1 cellular context compared by ENCODE assay signal in the genomic region with DNA sequence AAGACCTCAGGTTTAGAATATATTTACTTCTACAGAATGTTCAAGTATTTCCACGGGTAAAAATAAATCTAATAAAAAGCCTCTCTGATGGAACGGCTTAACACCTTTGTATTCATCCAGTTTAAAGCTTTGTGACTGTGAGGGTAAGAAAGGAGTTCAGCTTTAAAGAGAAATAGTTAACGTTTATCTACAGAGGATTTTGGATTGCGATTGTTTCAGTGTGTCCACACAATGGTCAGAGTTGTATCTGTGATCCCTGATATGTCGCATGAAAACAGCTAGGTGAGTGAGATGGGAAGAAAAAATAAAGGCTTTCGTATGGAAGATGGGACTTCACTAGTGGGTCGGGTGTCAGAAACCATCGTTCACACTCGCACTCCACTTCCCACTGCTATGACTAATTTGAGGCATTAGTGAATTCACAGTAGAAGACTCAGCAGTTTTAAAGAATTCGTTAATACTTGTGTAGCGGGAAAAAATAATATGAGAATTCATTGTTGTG.
TF ChIP-seq lines count a peak whose summit lies in the region.

No MANE protein-coding gene starts in this region.

TF ChIP-seq in WTC11, 78 proteins besides CTCF, POLR2A, EP300 and RAD21 (continued from another document):
- TF ChIP-seq, protein P1, sequence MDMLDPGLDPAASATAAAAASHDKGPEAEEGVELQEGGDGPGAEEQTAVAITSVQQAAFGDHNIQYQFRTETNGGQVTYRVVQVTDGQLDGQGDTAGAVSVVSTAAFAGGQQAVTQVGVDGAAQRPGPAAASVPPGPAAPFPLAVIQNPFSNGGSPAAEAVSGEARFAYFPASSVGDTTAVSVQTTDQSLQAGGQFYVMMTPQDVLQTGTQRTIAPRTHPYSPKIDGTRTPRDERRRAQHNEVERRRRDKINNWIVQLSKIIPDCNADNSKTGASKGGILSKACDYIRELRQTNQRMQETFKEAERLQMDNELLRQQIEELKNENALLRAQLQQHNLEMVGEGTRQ (CRISPR knock-in tag; IDR thresholded peaks at IDR 0.05), result no peak
- TF ChIP-seq KAT7 (CRISPR knock-in tag; IDR thresholded peaks at IDR 0.05; ENCODE audit: borderline replicate concordance) (no peak), EMX1 (CRISPR knock-in tag; IDR thresholded peaks at IDR 0.05) (no peak), ZNF121 (CRISPR knock-in tag; IDR thresholded peaks at IDR 0.05) (no peak), NFATC4 (CRISPR knock-in tag; IDR thresholded peaks at IDR 0.05) (no peak), TEAD4 (CRISPR knock-in tag; IDR thresholded peaks at IDR 0.05) (no peak), ZNF416 (CRISPR knock-in tag; IDR thresholded peaks at IDR 0.05) (no peak), ELF4 (CRISPR knock-in tag; IDR thresholded peaks at IDR 0.05; ENCODE audit: low read depth) (no peak), ETV6 (CRISPR knock-in tag; IDR thresholded peaks at IDR 0.05) (no peak)
- TF ChIP-seq, protein P2, sequence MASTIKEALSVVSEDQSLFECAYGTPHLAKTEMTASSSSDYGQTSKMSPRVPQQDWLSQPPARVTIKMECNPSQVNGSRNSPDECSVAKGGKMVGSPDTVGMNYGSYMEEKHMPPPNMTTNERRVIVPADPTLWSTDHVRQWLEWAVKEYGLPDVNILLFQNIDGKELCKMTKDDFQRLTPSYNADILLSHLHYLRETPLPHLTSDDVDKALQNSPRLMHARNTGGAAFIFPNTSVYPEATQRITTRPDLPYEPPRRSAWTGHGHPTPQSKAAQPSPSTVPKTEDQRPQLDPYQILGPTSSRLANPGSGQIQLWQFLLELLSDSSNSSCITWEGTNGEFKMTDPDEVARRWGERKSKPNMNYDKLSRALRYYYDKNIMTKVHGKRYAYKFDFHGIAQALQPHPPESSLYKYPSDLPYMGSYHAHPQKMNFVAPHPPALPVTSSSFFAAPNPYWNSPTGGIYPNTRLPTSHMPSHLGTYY (CRISPR knock-in tag; IDR thresholded peaks at IDR 0.05), result no peak
- TF ChIP-seq, protein P3, sequence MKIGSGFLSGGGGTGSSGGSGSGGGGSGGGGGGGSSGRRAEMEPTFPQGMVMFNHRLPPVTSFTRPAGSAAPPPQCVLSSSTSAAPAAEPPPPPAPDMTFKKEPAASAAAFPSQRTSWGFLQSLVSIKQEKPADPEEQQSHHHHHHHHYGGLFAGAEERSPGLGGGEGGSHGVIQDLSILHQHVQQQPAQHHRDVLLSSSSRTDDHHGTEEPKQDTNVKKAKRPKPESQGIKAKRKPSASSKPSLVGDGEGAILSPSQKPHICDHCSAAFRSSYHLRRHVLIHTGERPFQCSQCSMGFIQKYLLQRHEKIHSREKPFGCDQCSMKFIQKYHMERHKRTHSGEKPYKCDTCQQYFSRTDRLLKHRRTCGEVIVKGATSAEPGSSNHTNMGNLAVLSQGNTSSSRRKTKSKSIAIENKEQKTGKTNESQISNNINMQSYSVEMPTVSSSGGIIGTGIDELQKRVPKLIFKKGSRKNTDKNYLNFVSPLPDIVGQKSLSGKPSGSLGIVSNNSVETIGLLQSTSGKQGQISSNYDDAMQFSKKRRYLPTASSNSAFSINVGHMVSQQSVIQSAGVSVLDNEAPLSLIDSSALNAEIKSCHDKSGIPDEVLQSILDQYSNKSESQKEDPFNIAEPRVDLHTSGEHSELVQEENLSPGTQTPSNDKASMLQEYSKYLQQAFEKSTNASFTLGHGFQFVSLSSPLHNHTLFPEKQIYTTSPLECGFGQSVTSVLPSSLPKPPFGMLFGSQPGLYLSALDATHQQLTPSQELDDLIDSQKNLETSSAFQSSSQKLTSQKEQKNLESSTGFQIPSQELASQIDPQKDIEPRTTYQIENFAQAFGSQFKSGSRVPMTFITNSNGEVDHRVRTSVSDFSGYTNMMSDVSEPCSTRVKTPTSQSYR (CRISPR knock-in tag; IDR thresholded peaks at IDR 0.05), result no peak
- TF ChIP-seq, protein P4, sequence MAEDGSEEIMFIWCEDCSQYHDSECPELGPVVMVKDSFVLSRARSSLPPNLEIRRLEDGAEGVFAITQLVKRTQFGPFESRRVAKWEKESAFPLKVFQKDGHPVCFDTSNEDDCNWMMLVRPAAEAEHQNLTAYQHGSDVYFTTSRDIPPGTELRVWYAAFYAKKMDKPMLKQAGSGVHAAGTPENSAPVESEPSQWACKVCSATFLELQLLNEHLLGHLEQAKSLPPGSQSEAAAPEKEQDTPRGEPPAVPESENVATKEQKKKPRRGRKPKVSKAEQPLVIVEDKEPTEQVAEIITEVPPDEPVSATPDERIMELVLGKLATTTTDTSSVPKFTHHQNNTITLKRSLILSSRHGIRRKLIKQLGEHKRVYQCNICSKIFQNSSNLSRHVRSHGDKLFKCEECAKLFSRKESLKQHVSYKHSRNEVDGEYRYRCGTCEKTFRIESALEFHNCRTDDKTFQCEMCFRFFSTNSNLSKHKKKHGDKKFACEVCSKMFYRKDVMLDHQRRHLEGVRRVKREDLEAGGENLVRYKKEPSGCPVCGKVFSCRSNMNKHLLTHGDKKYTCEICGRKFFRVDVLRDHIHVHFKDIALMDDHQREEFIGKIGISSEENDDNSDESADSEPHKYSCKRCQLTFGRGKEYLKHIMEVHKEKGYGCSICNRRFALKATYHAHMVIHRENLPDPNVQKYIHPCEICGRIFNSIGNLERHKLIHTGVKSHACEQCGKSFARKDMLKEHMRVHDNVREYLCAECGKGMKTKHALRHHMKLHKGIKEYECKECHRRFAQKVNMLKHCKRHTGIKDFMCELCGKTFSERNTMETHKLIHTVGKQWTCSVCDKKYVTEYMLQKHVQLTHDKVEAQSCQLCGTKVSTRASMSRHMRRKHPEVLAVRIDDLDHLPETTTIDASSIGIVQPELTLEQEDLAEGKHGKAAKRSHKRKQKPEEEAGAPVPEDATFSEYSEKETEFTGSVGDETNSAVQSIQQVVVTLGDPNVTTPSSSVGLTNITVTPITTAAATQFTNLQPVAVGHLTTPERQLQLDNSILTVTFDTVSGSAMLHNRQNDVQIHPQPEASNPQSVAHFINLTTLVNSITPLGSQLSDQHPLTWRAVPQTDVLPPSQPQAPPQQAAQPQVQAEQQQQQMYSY (CRISPR knock-in tag; IDR thresholded peaks at IDR 0.05), result no peak
- TF ChIP-seq, protein P5, sequence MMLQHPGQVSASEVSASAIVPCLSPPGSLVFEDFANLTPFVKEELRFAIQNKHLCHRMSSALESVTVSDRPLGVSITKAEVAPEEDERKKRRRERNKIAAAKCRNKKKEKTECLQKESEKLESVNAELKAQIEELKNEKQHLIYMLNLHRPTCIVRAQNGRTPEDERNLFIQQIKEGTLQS (CRISPR knock-in tag; conservative IDR thresholded peaks at IDR 0.05), result no peak
- TF ChIP-seq, protein P6, sequence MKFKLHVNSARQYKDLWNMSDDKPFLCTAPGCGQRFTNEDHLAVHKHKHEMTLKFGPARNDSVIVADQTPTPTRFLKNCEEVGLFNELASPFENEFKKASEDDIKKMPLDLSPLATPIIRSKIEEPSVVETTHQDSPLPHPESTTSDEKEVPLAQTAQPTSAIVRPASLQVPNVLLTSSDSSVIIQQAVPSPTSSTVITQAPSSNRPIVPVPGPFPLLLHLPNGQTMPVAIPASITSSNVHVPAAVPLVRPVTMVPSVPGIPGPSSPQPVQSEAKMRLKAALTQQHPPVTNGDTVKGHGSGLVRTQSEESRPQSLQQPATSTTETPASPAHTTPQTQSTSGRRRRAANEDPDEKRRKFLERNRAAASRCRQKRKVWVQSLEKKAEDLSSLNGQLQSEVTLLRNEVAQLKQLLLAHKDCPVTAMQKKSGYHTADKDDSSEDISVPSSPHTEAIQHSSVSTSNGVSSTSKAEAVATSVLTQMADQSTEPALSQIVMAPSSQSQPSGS (CRISPR knock-in tag; IDR thresholded peaks at IDR 0.05; ENCODE audit: borderline replicate concordance, low read depth), result no peak
- TF ChIP-seq, protein P7, sequence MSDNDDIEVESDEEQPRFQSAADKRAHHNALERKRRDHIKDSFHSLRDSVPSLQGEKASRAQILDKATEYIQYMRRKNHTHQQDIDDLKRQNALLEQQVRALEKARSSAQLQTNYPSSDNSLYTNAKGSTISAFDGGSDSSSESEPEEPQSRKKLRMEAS (CRISPR knock-in tag; IDR thresholded peaks at IDR 0.05), result no peak
